Comparison of ENCODE assay signal across 10 cellular contexts in genomic region chr1:162391790-162392563, GRCh38. TPM values are rescaled to one million over a fixed set of nuclear protein-coding genes. Genes with fewer than 3 reads are reported as not detected.
A peak's percentile ranks its signal among the peaks of the same experiment; 100 is the strongest.
DNase-seq lines count a peak whose midpoint lies in the region; ATAC-seq and TF ChIP-seq lines count a peak whose summit lies in the region.
"Had no signal": no experiment of that assay in that cellular context is flagged by ENCODE, and none has a peak within 500 bp of the region (broad histone marks: within the 10 kb centered on the region; RNA-seq: fewer than 3 reads in every experiment).

No MANE protein-coding gene starts in this region.

- no peaks in the 10 kb centered on the region; the same call in 1 of the 2 replicates for H3K36me3 ChIP-seq in Panc1 (ENCODE audit: control insufficient read depth, insufficient read depth, low read length)
- H3K36me3 ChIP-seq: BLaER1 treated with 17β-estradiol and CSF1 and Interleukin-3, amounts not matched to agents 10 nM and 100 nM had no signal

- no peaks in the 10 kb centered on the region for H3K27me3 Mint-ChIP-seq in natural killer cell treated with Interleukin-12 subunit alpha and Interleukin-12 subunit beta and Interleukin-15 and Interleukin-18, amount 100 ng/mL, for 72 hours

- peak overlapping the region; percentile 12 for H3K4me3 Mint-ChIP-seq in natural killer cell treated with Interleukin-12 subunit alpha and Interleukin-12 subunit beta and Interleukin-15 and Interleukin-18, amount 100 ng/mL, for 72 hours

- peaks cover 22% of the 10 kb centered on the region for H3K4me1 ChIP-seq in Panc1 (ENCODE audit: control insufficient read depth, insufficient read depth, low read length)

- ATAC-seq in HG03469 (IDR thresholded peaks at IDR 0.05; ENCODE audit: unreplicated experiment) (peak; percentile 50), Panc1 (peak; percentile 66), HG02852 (IDR thresholded peaks at IDR 0.05; ENCODE audit: unreplicated experiment) (no peak), GM19452 (IDR thresholded peaks at IDR 0.05; ENCODE audit: unreplicated experiment) (no peak)
- ATAC-seq in natural killer cell treated with Interleukin-12 subunit alpha and Interleukin-12 subunit beta and Interleukin-15 and Interleukin-18, amount 100 ng/mL, for 72 hours: no peak

- in situ Hi-C loops in Panc1 (cut with HindIII; ENCODE audit: low pct_unique_long_range_greater_than_20kb, low sequenced_read_pairs): no loop called here

- TF ChIP-seq CTCF in Panc1 (IDR thresholded peaks at IDR 0.05): peak; percentile 86

- POLR2A ChIA-PET in Panc1 (lab: Charles Lee): no interaction called here

- DNase-seq in DMS 273 (lab: John Stamatoyannopoulos, UW; ENCODE audit: unreplicated experiment) (peak; percentile 59), DMS 273 treated with DMSO at 0.1 percent for 48 hours (lab: John Stamatoyannopoulos, UW) (no peak), Panc1 (ENCODE audit: low read depth, low spot score) (peak; percentile 22), epidermal melanocyte (ENCODE audit: insufficient read length, low spot score) (peak; percentile 54)
- no peak for DNase-seq in natural killer cell treated with Interleukin-12 subunit alpha and Interleukin-12 subunit beta and Interleukin-15 and Interleukin-18, amount 100 ng/mL, for 72 hours (ENCODE audit: low spot score)

- no peaks in the 10 kb centered on the region for H3K36me3 Mint-ChIP-seq in natural killer cell treated with Interleukin-12 subunit alpha and Interleukin-12 subunit beta and Interleukin-15 and Interleukin-18, amount 100 ng/mL, for 72 hours

- H3K4me3 ChIP-seq in Panc1 (ENCODE audit: low read depth in 2 of 2, low read length in 2 of 2): no peak overlapping the region
- H3K4me3 ChIP-seq: BLaER1 treated with 17β-estradiol and CSF1 and Interleukin-3, amounts not matched to agents 10 nM and 100 nM had no signal

- intact Hi-C loops in Panc1 (cut with micrococcal nuclease; ENCODE audit: unreplicated experiment): loop anchor here (1.0 to 10.0 kb wide), 2 partner anchors 337 to 627 kb away; partner anchors contain the start of gene ATF6

- H3K27ac Mint-ChIP-seq in natural killer cell treated with Interleukin-12 subunit alpha and Interleukin-12 subunit beta and Interleukin-15 and Interleukin-18, amount 100 ng/mL, for 72 hours: peak overlapping the region; percentile 74 to 95

- BruUV-seq in Panc1 (replicated peaks; lab: Mats Ljungman, UMichigan): no TSS peak

- CTCF ChIA-PET in Panc1 (lab: Charles Lee): interaction anchor here (0.6 to 0.9 kb wide), 5 partner anchors 10 to 598 kb away, joined by 3 to 9 read pairs (median 3); no protein-coding TSS in a partner anchor

- no peaks in the 10 kb centered on the region for H3K9me3 ChIP-seq in Panc1 (ENCODE audit: control insufficient read depth, insufficient read depth, low read depth, low read length)
- H3K9me3 ChIP-seq: BLaER1 treated with 17β-estradiol and CSF1 and Interleukin-3, amounts not matched to agents 10 nM and 100 nM had no signal

- peaks cover 8% of the 10 kb centered on the region; the same call in 1 of the 2 replicates for H3K27me3 ChIP-seq in Panc1 (ENCODE audit: control insufficient read depth, insufficient read depth, low read length)
- H3K27me3 ChIP-seq: BLaER1 treated with 17β-estradiol and CSF1 and Interleukin-3, amounts not matched to agents 10 nM and 100 nM had no signal

- H3K27ac ChIP-seq in Panc1 (ENCODE audit: low read length): peak overlapping the region; percentile 76

- no peaks in the 10 kb centered on the region for H3K9me3 Mint-ChIP-seq in natural killer cell treated with Interleukin-12 subunit alpha and Interleukin-12 subunit beta and Interleukin-15 and Interleukin-18, amount 100 ng/mL, for 72 hours

- peaks cover 38 to 49% of the 10 kb centered on the region in 2 donors for H3K4me1 Mint-ChIP-seq in natural killer cell treated with Interleukin-12 subunit alpha and Interleukin-12 subunit beta and Interleukin-15 and Interleukin-18, amount 100 ng/mL, for 72 hours (ENCODE audit: low read depth in 2 of 2)

RNA-seq across cellular contexts. Expression of gene C1orf226, which starts 10.4 kb away (rescaled TPM):
- total RNA-seq in Panc1 (2021; ENCODE audit: unreplicated experiment): 38.4 TPM
- 21.9 TPM for polyA plus RNA-seq in Panc1 (2012; ENCODE audit: insufficient read length)
- not detected for total RNA-seq in natural killer cell treated with Interleukin-12 subunit alpha and Interleukin-12 subunit beta and Interleukin-15 and Interleukin-18, amount 100 ng/mL, for 72 hours

RNA-seq across cellular contexts. Expression of gene SPATA46, which starts 15.3 kb away (rescaled TPM):
- total RNA-seq in Panc1 (2021; ENCODE audit: unreplicated experiment): not detected
- polyA plus RNA-seq in Panc1 (2012; ENCODE audit: insufficient read length): 0.34 TPM
- not detected for total RNA-seq in natural killer cell treated with Interleukin-12 subunit alpha and Interleukin-12 subunit beta and Interleukin-15 and Interleukin-18, amount 100 ng/mL, for 72 hours
- total RNA-seq: activated CD8-positive, alpha-beta memory T cell treated with anti-CD3 and anti-CD28 coated beads for 36 hours had no signal

RNA-seq across cellular contexts. Expression of gene SH2D1B, which starts 20.0 kb away (rescaled TPM):
- total RNA-seq in Panc1 (2021; ENCODE audit: unreplicated experiment): not detected
- not detected for polyA plus RNA-seq in Panc1 (2012; ENCODE audit: insufficient read length)
- 10 to 100 TPM; 12.7 to 19.5 TPM for total RNA-seq in natural killer cell treated with Interleukin-12 subunit alpha and Interleukin-12 subunit beta and Interleukin-15 and Interleukin-18, amount 100 ng/mL, for 72 hours
- total RNA-seq: activated CD8-positive, alpha-beta memory T cell treated with anti-CD3 and anti-CD28 coated beads for 36 hours had no signal

Comparison
In these comparisons a context has a peak if more than half of its experiments do, and no peak if none do; other contexts are left out.
1. DNase-seq: peak in DMS 273 (single experiment), Panc1 (single experiment) and epidermal melanocyte (single experiment); none in DMS 273 treated with DMSO at 0.1 percent for 48 hours (single experiment) and natural killer cell treated with Interleukin-12 subunit alpha and Interleukin-12 subunit beta and Interleukin-15 and Interleukin-18, amount 100 ng/mL, for 72 hours (single experiment).
2. ATAC-seq: peak in HG03469 (single experiment) and Panc1 (single experiment); none in natural killer cell treated with Interleukin-12 subunit alpha and Interleukin-12 subunit beta and Interleukin-15 and Interleukin-18, amount 100 ng/mL, for 72 hours (0 of 2), HG02852 (single experiment) and GM19452 (single experiment).
3. RNA of gene C1orf226, which starts 10.4 kb away (total RNA-seq): 38.4 TPM in Panc1 (single experiment); not detected in natural killer cell treated with Interleukin-12 subunit alpha and Interleukin-12 subunit beta and Interleukin-15 and Interleukin-18, amount 100 ng/mL, for 72 hours; every median in the first group is over 10 times any median in the second.
4. RNA of gene SH2D1B, which starts 20.0 kb away (total RNA-seq): 12.7 to 19.5 TPM in natural killer cell treated with Interleukin-12 subunit alpha and Interleukin-12 subunit beta and Interleukin-15 and Interleukin-18, amount 100 ng/mL, for 72 hours; not detected in Panc1 (single experiment); every median in the first group is over 10 times any median in the second.